In genomic region chr22:20393705-20394476, GRCh38 we compare ENCODE assay signal across 8 cellular contexts. TPM values are rescaled to one million over a fixed set of nuclear protein-coding genes. Genes with fewer than 3 reads are reported as not detected.
DNase-seq lines count a peak whose midpoint lies in the region; ATAC-seq and TF ChIP-seq lines count a peak whose summit lies in the region.

TSS of gene ZNF74 (plus strand) at chr22:20394151. CDS start at chr22:20394629, 478 bp downstream.

- peak within 1 kb of the TSS; percentile 71 for H2BK5ac ChIP-seq in trophoblast cell (ENCODE audit: low read depth, low read length, poor library complexity)

- peaks cover 5 to 32% (median 20%) of the 10 kb centered on the region in 9 donors for H3K4me1 ChIP-seq in heart right ventricle
- peaks cover 13 to 18% of the 10 kb centered on the region in 2 experiments for H3K4me1 ChIP-seq in trophoblast cell (ENCODE audit: control insufficient read depth in 1 of 2, insufficient read depth in 2 of 2, low read length in 2 of 2)
- H3K4me1 ChIP-seq in tibial nerve, result peaks cover 0 to 35% (median 11%) of the 10 kb centered on the region in 4 donors

- H3K9me3 ChIP-seq in heart right ventricle (peaks cover 0 to 7% (median 0%) of the 10 kb centered on the region in 11 donors), trophoblast cell (ENCODE audit: insufficient read depth, low read depth, low read length) (peaks cover 5% of the 10 kb centered on the region), tibial nerve (peaks cover 0 to 3% (median 0%) of the 10 kb centered on the region in 4 donors)

- peak within 1 kb of the TSS; percentile 89 for H3K18ac ChIP-seq in trophoblast cell (ENCODE audit: low read length)

- peaks cover 15% of the 10 kb centered on the region for H3K4me1 Mint-ChIP-seq in T-helper 1 cell treated with Interleukin-12 subunit alpha and Interleukin-12 subunit beta and Interleukin-4 antibody, amounts not matched to agents 30 μg/mL and 1 μg/mL, for 36 hours (ENCODE audit: low read depth)

- peak within 1 kb of the TSS; percentile 88 for H3K4me3 Mint-ChIP-seq in T-helper 1 cell treated with Interleukin-12 subunit alpha and Interleukin-12 subunit beta and Interleukin-4 antibody, amounts not matched to agents 30 μg/mL and 1 μg/mL, for 36 hours

- H4K91ac ChIP-seq in trophoblast cell (ENCODE audit: low read depth, low read length), result peak within 1 kb of the TSS; percentile 91

- H2AK5ac ChIP-seq in trophoblast cell (ENCODE audit: low read length), result peak within 1 kb of the TSS; percentile 18

- H3K14ac ChIP-seq in trophoblast cell (ENCODE audit: low read length), result peak within 1 kb of the TSS; percentile 97

- peak within 1 kb of the TSS; percentile 4 to 88 (median 68) for H3K27ac ChIP-seq in heart right ventricle
- H3K27ac ChIP-seq in trophoblast cell (ENCODE audit: low read depth, low read length), result peak within 1 kb of the TSS; percentile 51
- H3K27ac ChIP-seq in tibial nerve, result peak within 1 kb of the TSS; percentile 46 to 80 (median 70)

- H3K23ac ChIP-seq in trophoblast cell (ENCODE audit: low read length), result no peak within 1 kb of the TSS

- H4K12ac ChIP-seq in trophoblast cell (ENCODE audit: low read depth, low read length), result peak within 1 kb of the TSS; percentile 98

- peak; percentile 84 to 85 for TF ChIP-seq EP300 in tibial nerve (IDR thresholded peaks at IDR 0.05)

- peak within 1 kb of the TSS; percentile 57 for H3K4ac ChIP-seq in trophoblast cell (ENCODE audit: low read depth, low read length)

- DNase-seq in EH (ENCODE audit: low read depth) (peak; percentile 92), HCEC 1CT (peak; percentile 96), NCI-H128 (lab: John Stamatoyannopoulos, UW; ENCODE audit: unreplicated experiment) (peak; percentile 42), amniotic epithelial cell (ENCODE audit: low read depth) (peak; percentile 86), heart right ventricle (peak; percentile 90 to 92), trophoblast cell (peak; percentile 72 to 89), tibial nerve (ENCODE audit: low spot score in 2 of 2) (peak; percentile 75 to 80)

- peak within 1 kb of the TSS; percentile 67 to 93 (median 79) for H3K4me3 ChIP-seq in heart right ventricle
- H3K4me3 ChIP-seq in trophoblast cell (ENCODE audit: low read depth, low read length), result peak within 1 kb of the TSS; percentile 88
- H3K4me3 ChIP-seq in tibial nerve, result peak within 1 kb of the TSS; percentile 56 to 83 (median 63)

- peak; percentile 94 to 99 (median 98) for ATAC-seq in heart right ventricle

- peaks cover 5% of the 10 kb centered on the region for H3K79me1 ChIP-seq in trophoblast cell (ENCODE audit: low read length)

- TF ChIP-seq CTCF in heart right ventricle (IDR thresholded peaks at IDR 0.05) (peak in 1 of 9 donors; percentile 17), tibial nerve (IDR thresholded peaks at IDR 0.05) (peak in 2 of 5 experiments; percentile 16 to 30)

- peak in 1 of 2 donors; percentile 53 for TF ChIP-seq POLR2A in tibial nerve (IDR thresholded peaks at IDR 0.05)

- H4K8ac ChIP-seq in trophoblast cell (ENCODE audit: low read depth, low read length), result peak within 1 kb of the TSS; percentile 99

- peaks cover 5% of the 10 kb centered on the region for H3K9me3 Mint-ChIP-seq in T-helper 1 cell treated with Interleukin-12 subunit alpha and Interleukin-12 subunit beta and Interleukin-4 antibody, amounts not matched to agents 30 μg/mL and 1 μg/mL, for 36 hours

- H3K9ac ChIP-seq in trophoblast cell (ENCODE audit: low read length), result peak within 1 kb of the TSS; percentile 86

- WGBS in heart right ventricle, 2 donors, result 1 to 2% methylated on average over 64 to 71 of the region's 71 CpGs
- WGBS in trophoblast cell (ENCODE audit: extremely low coverage, insufficient coverage, insufficient read length), result no CpG with 5 or more reads among the region's 71 CpGs
- WGBS in tibial nerve, 2 donors, result 0 to 3% methylated on average over 8 to 14 of the region's 71 CpGs

- H2BK12ac ChIP-seq in trophoblast cell (ENCODE audit: low read length), result no peak within 1 kb of the TSS

- peaks cover 5% of the 10 kb centered on the region for H3K79me2 ChIP-seq in trophoblast cell (ENCODE audit: control insufficient read depth, insufficient read depth, low read length, poor library complexity)

- H3K36me3 Mint-ChIP-seq in T-helper 1 cell treated with Interleukin-12 subunit alpha and Interleukin-12 subunit beta and Interleukin-4 antibody, amounts not matched to agents 30 μg/mL and 1 μg/mL, for 36 hours (ENCODE audit: low read depth), result no peaks in the 10 kb centered on the region

- H3K27me3 Mint-ChIP-seq in T-helper 1 cell treated with Interleukin-12 subunit alpha and Interleukin-12 subunit beta and Interleukin-4 antibody, amounts not matched to agents 30 μg/mL and 1 μg/mL, for 36 hours (ENCODE audit: low read depth), result no peaks in the 10 kb centered on the region

- H2BK120ac ChIP-seq in trophoblast cell (ENCODE audit: insufficient read depth, low read length, poor library complexity), result peak within 1 kb of the TSS; percentile 70

- peak within 1 kb of the TSS; percentile 89 for H3K4me2 ChIP-seq in trophoblast cell (ENCODE audit: low read length)

- peak within 1 kb of the TSS; percentile 90 for H3K27ac Mint-ChIP-seq in T-helper 1 cell treated with Interleukin-12 subunit alpha and Interleukin-12 subunit beta and Interleukin-4 antibody, amounts not matched to agents 30 μg/mL and 1 μg/mL, for 36 hours

- peak within 1 kb of the TSS; percentile 99 for H2AFZ ChIP-seq in trophoblast cell (ENCODE audit: insufficient read depth, low read length, poor library complexity)

- H3K36me3 ChIP-seq in heart right ventricle (no peaks in the 10 kb centered on the region), trophoblast cell (ENCODE audit: control insufficient read depth in 1 of 2, insufficient read depth in 2 of 2, low read length in 2 of 2) (peaks cover 2 to 3% of the 10 kb centered on the region in 2 experiments), tibial nerve (no peaks in the 10 kb centered on the region)

- intact Hi-C loops in heart right ventricle (cut with DNase I), result loop anchor here in 2 of 10 donors (5.0 to 10.0 kb wide), 2 partner anchors 72 to 79 kb away; partner anchors contain the start of gene DGCR6L (in 1 of the 2)

- H3K27me3 ChIP-seq in heart right ventricle (no peaks in the 10 kb centered on the region), trophoblast cell (ENCODE audit: insufficient read depth, low read length) (no peaks in the 10 kb centered on the region), tibial nerve (no peaks in the 10 kb centered on the region)

RNA-seq across cellular contexts. Expression of gene ZNF74, which starts in this region (rescaled TPM):
- 1 to 10 TPM; 1.9 to 6.7 (median 4.6) TPM for total RNA-seq in heart right ventricle
- 1 to 10 TPM; 1.4 to 2.5 TPM for polyA plus RNA-seq in heart right ventricle
- 7.3 and 7.6 TPM in 2 replicates for polyA plus RNA-seq in trophoblast cell (2013)
- 10 to 100 TPM in 2 of 4 donors, 1 to 10 TPM in 2; 8.7 to 13.5 (median 10.2) TPM for total RNA-seq in tibial nerve

Comparison
In these comparisons a context has a peak if more than half of its experiments do, and no peak if none do; other contexts are left out.
1. Peak in every context shown above with its lines: DNase-seq, ATAC-seq, H3K4me3 ChIP-seq and H3K27ac ChIP-seq.
2. DNase-seq: peak in every context shown above with its lines; median percentile 96 in HCEC 1CT; 92 in EH; 91 in heart right ventricle; 86 in amniotic epithelial cell; 80 in trophoblast cell; 78 in tibial nerve; 42 in NCI-H128.